ENCODE assay signal across 29 cellular contexts in genomic region chr2:65880451-65880850, GRCh38.
DNase-seq lines count a peak whose midpoint lies in the region; ATAC-seq, FAIRE-seq and TF ChIP-seq lines count a peak whose summit lies in the region.
"Had no signal": no experiment of that assay in that cellular context is flagged by ENCODE, and none has a peak within 500 bp of the region (broad histone marks: within the 10 kb centered on the region; RNA-seq: fewer than 3 reads in every experiment).

No MANE protein-coding gene starts in this region.

- peaks cover 7% of the 10 kb centered on the region for H3K79me1 ChIP-seq in trophoblast cell (ENCODE audit: low read length)

- H3K4me3 ChIP-seq in bronchial epithelial cell (ENCODE audit: low read depth, low read length) (no peak overlapping the region), trophoblast cell (ENCODE audit: low read depth, low read length) (no peak overlapping the region)
- H3K4me3 ChIP-seq: BLaER1, dorsolateral prefrontal cortex, GM23248, pancreas had no signal

- no peak overlapping the region for H2BK120ac ChIP-seq in trophoblast cell (ENCODE audit: insufficient read depth, low read length, poor library complexity)

- H3K27me3 ChIP-seq in bronchial epithelial cell (ENCODE audit: control insufficient read depth, insufficient read depth, low read length) (no peaks in the 10 kb centered on the region), trophoblast cell (ENCODE audit: insufficient read depth, low read length) (no peaks in the 10 kb centered on the region)
- H3K27me3 ChIP-seq: BLaER1, pancreas had no signal

- no peaks in the 10 kb centered on the region for H3K36me3 ChIP-seq in bronchial epithelial cell (ENCODE audit: control insufficient read depth, insufficient read depth, low read length)
- no peaks in the 10 kb centered on the region for H3K36me3 ChIP-seq in trophoblast cell (ENCODE audit: control insufficient read depth in 1 of 2, insufficient read depth in 2 of 2, low read length in 2 of 2)
- H3K36me3 ChIP-seq: BLaER1, pancreas had no signal

- H3K9me3 ChIP-seq in trophoblast cell (ENCODE audit: insufficient read depth, low read depth, low read length), result no peaks in the 10 kb centered on the region
- H3K9me3 ChIP-seq: BLaER1, pancreas had no signal

- no peak overlapping the region for H4K8ac ChIP-seq in trophoblast cell (ENCODE audit: low read depth, low read length)

- no peak overlapping the region for H3K4ac ChIP-seq in trophoblast cell (ENCODE audit: low read depth, low read length)

- DNase-seq in EH (ENCODE audit: low read depth) (peak; percentile 85), NCI-H1694 treated with DMSO at 0.1 percent for 48 hours (lab: John Stamatoyannopoulos, UW) (peak; percentile 87), bronchial epithelial cell (ENCODE audit: low read depth) (peak; percentile 15), trophoblast cell (peak; percentile 82 to 86), NCI-H82 (lab: John Stamatoyannopoulos, UW) (no peak), NCI-H2227 (lab: John Stamatoyannopoulos, UW; ENCODE audit: unreplicated experiment) (no peak)
- DNase-seq: activated naive CD8-positive, alpha-beta T cell treated with anti-CD3 and anti-CD28 coated beads, Interleukin-2, amount 50 U/mL, for 24 hours; activated T-cell treated with anti-CD3 and anti-CD28 coated beads, Interleukin-2, amount 50 U/mL, for 48 hours; DMS153; GDM1; GM23248; hippocampal formation; IMR-90; left colon; mesenchymal stem cell; NCI-H1092; NCI-H187; NCI-H2171 treated with DMSO at 0.1 percent for 48 hours; NCI-H510A treated with DMSO at 0.1 percent for 48 hours; NK-92 treated with Interleukin-12 subunit alpha and Interleukin-12 subunit beta, amount 100 ng/mL, for 24 hours; pancreas; Right ventricle myocardium superior; small intestine; stimulated activated naive CD4-positive, alpha-beta T cell had no signal

- H2AK5ac ChIP-seq in trophoblast cell (ENCODE audit: low read length), result no peak overlapping the region

- no peak for ATAC-seq in GM21515 (IDR thresholded peaks at IDR 0.05; ENCODE audit: unreplicated experiment)
- ATAC-seq: activated naive CD8-positive, alpha-beta T cell treated with anti-CD3 and anti-CD28 coated beads, Interleukin-2, amount 50 U/mL, for 24 hours; left colon; pancreas; SK-N-SH treated with all-trans-retinoic acid at 6 μM for 48 hours had no signal

- H2BK12ac ChIP-seq in trophoblast cell (ENCODE audit: low read length), result no peak overlapping the region

- no peaks in the 10 kb centered on the region for H3K79me2 ChIP-seq in trophoblast cell (ENCODE audit: control insufficient read depth, insufficient read depth, low read length, poor library complexity)

- no peak overlapping the region for H4K12ac ChIP-seq in trophoblast cell (ENCODE audit: low read depth, low read length)

- no peak overlapping the region for H3K18ac ChIP-seq in trophoblast cell (ENCODE audit: low read length)

- TF ChIP-seq CTCF in bronchial epithelial cell (IDR thresholded peaks at IDR 0.05; ENCODE audit: insufficient read depth, low read length, severe bottlenecking), result no peak

- no peak overlapping the region for H2BK5ac ChIP-seq in trophoblast cell (ENCODE audit: low read depth, low read length, poor library complexity)

- H3K4me2 ChIP-seq in trophoblast cell (ENCODE audit: low read length), result no peak overlapping the region
- H3K4me2 ChIP-seq: BLaER1 had no signal

- no peak overlapping the region for H4K91ac ChIP-seq in trophoblast cell (ENCODE audit: low read depth, low read length)

- peaks cover 14% of the 10 kb centered on the region in 2 experiments for H3K4me1 ChIP-seq in trophoblast cell (ENCODE audit: control insufficient read depth in 1 of 2, insufficient read depth in 2 of 2, low read length in 2 of 2)
- H3K4me1 ChIP-seq: BLaER1, pancreas had no signal

- no peak overlapping the region for H3K23ac ChIP-seq in trophoblast cell (ENCODE audit: low read length)

- no peak overlapping the region for H3K14ac ChIP-seq in trophoblast cell (ENCODE audit: low read length)

- WGBS in trophoblast cell (ENCODE audit: extremely low coverage, insufficient coverage, insufficient read length), result no CpG with 5 or more reads among the region's 8 CpGs

- H3K27ac ChIP-seq in trophoblast cell (ENCODE audit: low read depth, low read length), result peak overlapping the region; percentile 2
- H3K27ac ChIP-seq: BLaER1, dorsolateral prefrontal cortex, GM23248, pancreas had no signal

- FAIRE-seq in bronchial epithelial cell (lab: Jason Lieb, UNC), result no peak
- FAIRE-seq: pancreas, small intestine, TTC549 had no signal

- no peak overlapping the region for H2AFZ ChIP-seq in trophoblast cell (ENCODE audit: insufficient read depth, low read length, poor library complexity)
- H2AFZ ChIP-seq: GM23248 had no signal

- no peak overlapping the region for H3K9ac ChIP-seq in trophoblast cell (ENCODE audit: low read length)
- H3K9ac ChIP-seq: BLaER1, GM23248 had no signal

Comparison
In these comparisons a context has a peak if more than half of its experiments do, and no peak if none do; other contexts are left out.
1. DNase-seq: peak in EH (single experiment), NCI-H1694 treated with DMSO at 0.1 percent for 48 hours (single experiment), bronchial epithelial cell (single experiment) and trophoblast cell (2 of 2); none in NCI-H82 (single experiment) and NCI-H2227 (single experiment).